19 cellular contexts compared by ENCODE assay signal in the genomic region with DNA sequence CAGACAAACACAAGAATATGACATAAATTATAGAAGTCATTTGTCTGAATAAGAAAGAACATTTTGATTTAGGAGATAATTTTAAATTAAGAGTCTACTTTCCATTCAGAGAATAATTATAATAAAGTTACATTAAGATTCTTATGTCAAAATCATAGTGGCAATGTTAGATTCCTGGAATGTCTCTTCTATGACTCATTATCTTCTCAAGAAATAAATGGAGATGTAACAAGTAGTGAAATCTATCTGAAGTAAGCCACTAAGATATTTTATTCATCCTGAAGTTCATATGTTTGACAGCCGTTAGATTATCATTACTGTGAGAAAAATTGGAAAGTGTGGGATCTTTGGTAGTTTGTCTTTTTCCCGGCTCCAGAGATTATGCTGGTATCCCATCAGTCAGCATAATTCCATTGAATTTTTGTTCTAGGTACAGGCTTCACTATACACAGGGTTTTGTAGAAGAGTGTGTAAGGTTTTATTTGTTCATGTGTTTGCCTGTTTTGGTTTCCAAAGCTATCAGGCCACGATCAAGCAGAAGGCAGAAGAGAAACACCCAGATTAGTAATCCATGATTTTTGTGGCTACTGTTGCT.
DNase-seq lines count a peak whose midpoint lies in the region; ATAC-seq, FAIRE-seq and TF ChIP-seq lines count a peak whose summit lies in the region.
"Had no signal": no experiment of that assay in that cellular context is flagged by ENCODE, and none has a peak within 500 bp of the region (broad histone marks: within the 10 kb centered on the region; RNA-seq: fewer than 3 reads in every experiment).

No MANE protein-coding gene starts in this region.

- no peak overlapping the region for H3K4me3 ChIP-seq in HepG2 (replicated peaks in 1 of 3; ENCODE audit: insufficient read depth in 1 of 3, low read depth in 2 of 3, low read length in 3 of 3)
- H3K4me3 ChIP-seq in right lobe of liver, result no peak overlapping the region
- no peak overlapping the region for H3K4me3 ChIP-seq in PC-3 (ENCODE audit: low read length)
- H3K4me3 ChIP-seq: K562, Peyer's patch, SK-N-MC had no signal

- no peaks in the 10 kb centered on the region for H3K9me2 ChIP-seq in PC-3 (replicated peaks; ENCODE audit: low read length)

- H3K27ac ChIP-seq in HepG2 (ENCODE audit: extremely low read length, insufficient read depth, low read length) (no peak overlapping the region), right lobe of liver (no peak overlapping the region), PC-3 (ENCODE audit: low read length) (no peak overlapping the region), foreskin keratinocyte (no peak overlapping the region)
- H3K27ac ChIP-seq: Peyer's patch, SK-N-MC had no signal

- TF ChIP-seq POLR2A in HepG2 (IDR thresholded peaks at IDR 0.05; ENCODE audit: insufficient read depth in 1 of 2, low read depth in 2 of 2, low read length in 2 of 2), result no peak
- TF ChIP-seq POLR2A in right lobe of liver (IDR thresholded peaks at IDR 0.05), result no peak

- in situ Hi-C loops in HepG2 (cut with HindIII; ENCODE audit: extremely low pct_ligation_motif_present, low pct_unique_long_range_greater_than_20kb), result no loop called here

- H3K9ac ChIP-seq in HepG2 (ENCODE audit: insufficient read depth, low read depth, low read length) (no peak overlapping the region), PC-3 (ENCODE audit: low read length) (no peak overlapping the region)

- H3K4me2 ChIP-seq in HepG2 (ENCODE audit: low read depth, low read length) (no peak overlapping the region), PC-3 (ENCODE audit: low read length) (no peak overlapping the region)

- TF ChIP-seq RAD21 in HepG2 (CRISPR knock-in tag; IDR thresholded peaks at IDR 0.05), result no peak

- no peaks in the 10 kb centered on the region for H3K36me3 ChIP-seq in HepG2 (replicated peaks in 1 of 2; ENCODE audit: control insufficient read depth in 1 of 2, insufficient read depth in 2 of 2, low read length in 2 of 2)
- no peaks in the 10 kb centered on the region for H3K36me3 ChIP-seq in right lobe of liver
- no peaks in the 10 kb centered on the region for H3K36me3 ChIP-seq in PC-3 (ENCODE audit: low read depth, low read length)
- H3K36me3 ChIP-seq: BE2C, Peyer's patch had no signal

- H3F3A ChIP-seq in PC-3 (ENCODE audit: low read length, unreplicated experiment), result no peaks in the 10 kb centered on the region

- H3K4me1 ChIP-seq in HepG2 (ENCODE audit: insufficient read depth, low read length) (no peaks in the 10 kb centered on the region), right lobe of liver (no peaks in the 10 kb centered on the region), PC-3 (ENCODE audit: insufficient read depth, low read length) (peaks cover 13% of the 10 kb centered on the region), foreskin keratinocyte (no peaks in the 10 kb centered on the region)
- H3K4me1 ChIP-seq: BE2C, Peyer's patch had no signal

- TF ChIP-seq CTCF in HepG2 (CRISPR knock-in tag; IDR thresholded peaks at IDR 0.05) (no peak), right lobe of liver (IDR thresholded peaks at IDR 0.05) (no peak), PC-3 (conservative IDR thresholded peaks at IDR 0.05; ENCODE audit: low read depth, low read length) (no peak), foreskin keratinocyte (conservative IDR thresholded peaks at IDR 0.05) (no peak)

- TF ChIP-seq EP300 in HepG2 (IDR thresholded peaks at IDR 0.05; ENCODE audit: low read depth in 2 of 2, low read length in 2 of 2), result no peak
- TF ChIP-seq EP300 in HepG2 (CRISPR knock-in tag; IDR thresholded peaks at IDR 0.05; ENCODE audit: borderline replicate concordance), result no peak

- FAIRE-seq in HepG2 (lab: Jason Lieb, UNC) (no peak), endometrium (lab: Jason Lieb, UNC) (peak; percentile 71)
- FAIRE-seq: K562 had no signal

- H3K27me3 ChIP-seq in HepG2 (ENCODE audit: control insufficient read depth in 1 of 2, insufficient read depth in 2 of 2, low read length in 2 of 2) (no peaks in the 10 kb centered on the region), right lobe of liver (no peaks in the 10 kb centered on the region), PC-3 (ENCODE audit: low read length) (no peaks in the 10 kb centered on the region), foreskin keratinocyte (no peaks in the 10 kb centered on the region)
- H3K27me3 ChIP-seq: BE2C, Peyer's patch had no signal

- 1% methylated on average over 3 of the region's 3 CpGs for WGBS in HepG2 (ENCODE audit: low lambda C conversion rate)
- WGBS in right lobe of liver (ENCODE audit: insufficient coverage, low coverage, low lambda C conversion rate, missing lambda C conversion rate), result 59% methylated on average over 3 of the region's 3 CpGs

- intact Hi-C loops in HepG2 (cut with micrococcal nuclease; ENCODE audit: unreplicated experiment), result no loop called here
- intact Hi-C loops in right lobe of liver (cut with DNase I), result no loop called here
- intact Hi-C loops in PC-3 (cut with micrococcal nuclease), result no loop called here

- no peaks in the 10 kb centered on the region for H3K79me2 ChIP-seq in HepG2 (ENCODE audit: insufficient read depth, low read length)
- H3K79me2 ChIP-seq in PC-3 (ENCODE audit: low read length), result no peaks in the 10 kb centered on the region

- H4K20me1 ChIP-seq in HepG2 (ENCODE audit: insufficient read depth, low read length) (no peaks in the 10 kb centered on the region), PC-3 (ENCODE audit: low read length) (no peaks in the 10 kb centered on the region)

- POLR2A ChIA-PET in HepG2 (lab: Yijun Ruan, JAX) (no interaction called here), PC-3 (lab: Charles Lee; ENCODE audit: unreplicated experiment) (no interaction called here)

- H2AFZ ChIP-seq in HepG2 (ENCODE audit: low read length), result no peak overlapping the region
- H2AFZ ChIP-seq in PC-3 (ENCODE audit: low read length), result no peak overlapping the region

- CTCF ChIA-PET in HepG2 (lab: Yijun Ruan, JAX; ENCODE audit: low intra/inter-chr PET ratio, low total read pairs) (no interaction called here), PC-3 (lab: Charles Lee) (no interaction called here)

- BruUV-seq in HepG2 (replicated peaks; lab: Mats Ljungman, UMichigan) (no TSS peak), PC-3 (replicated peaks; lab: Mats Ljungman, UMichigan) (no TSS peak)

- ATAC-seq in HepG2 (no peak), right lobe of liver (no peak), PC-3 (0 out of 2 replicates have a peak, but pooled peaks have one; percentile 53), HG02623 (IDR thresholded peaks at IDR 0.05; ENCODE audit: unreplicated experiment) (no peak), foreskin keratinocyte (no peak)
- ATAC-seq: K562 had no signal

- H3K9me3 ChIP-seq in HepG2 (ENCODE audit: low read length), result peaks cover 39% of the 10 kb centered on the region
- H3K9me3 ChIP-seq in right lobe of liver, result no peaks in the 10 kb centered on the region
- no peaks in the 10 kb centered on the region for H3K9me3 ChIP-seq in PC-3 (ENCODE audit: low read length)
- H3K9me3 ChIP-seq: BE2C, Peyer's patch had no signal

- DNase-seq in HepG2 (ENCODE audit: low spot score), result no peak
- no peak for DNase-seq in right lobe of liver
- DNase-seq in PC-3, result peak; percentile 28
- DNase-seq in foreskin keratinocyte, result no peak
- no peak for DNase-seq in NCI-H2196 (lab: John Stamatoyannopoulos, UW; ENCODE audit: unreplicated experiment)
- DNase-seq: BE2C, H7, NCI-H1092 treated with DMSO at 0.1 percent for 48 hours, NCI-H146, NCI-H2029 treated with DMSO at 0.1 percent for 48 hours, NCI-H345, NCI-H524 treated with DMSO at 0.1 percent for 48 hours, NCI-H82, Peyer's patch, SHP77 treated with DMSO at 0.1 percent for 48 hours had no signal

TF ChIP-seq in HepG2, 621 proteins besides CTCF, POLR2A, EP300 and RAD21:
- no peak for TF ChIP-seq MED8 (CRISPR knock-in tag; IDR thresholded peaks at IDR 0.05; ENCODE audit: insufficient replicate concordance)
- peak; percentile 60 to 66 for TF ChIP-seq MAFK (conservative IDR thresholded peaks at IDR 0.05 in 1 of 2, IDR thresholded peaks at IDR 0.05 in 1 of 2; ENCODE audit: low read length in 2 of 2)
- TF ChIP-seq, protein P1, sequence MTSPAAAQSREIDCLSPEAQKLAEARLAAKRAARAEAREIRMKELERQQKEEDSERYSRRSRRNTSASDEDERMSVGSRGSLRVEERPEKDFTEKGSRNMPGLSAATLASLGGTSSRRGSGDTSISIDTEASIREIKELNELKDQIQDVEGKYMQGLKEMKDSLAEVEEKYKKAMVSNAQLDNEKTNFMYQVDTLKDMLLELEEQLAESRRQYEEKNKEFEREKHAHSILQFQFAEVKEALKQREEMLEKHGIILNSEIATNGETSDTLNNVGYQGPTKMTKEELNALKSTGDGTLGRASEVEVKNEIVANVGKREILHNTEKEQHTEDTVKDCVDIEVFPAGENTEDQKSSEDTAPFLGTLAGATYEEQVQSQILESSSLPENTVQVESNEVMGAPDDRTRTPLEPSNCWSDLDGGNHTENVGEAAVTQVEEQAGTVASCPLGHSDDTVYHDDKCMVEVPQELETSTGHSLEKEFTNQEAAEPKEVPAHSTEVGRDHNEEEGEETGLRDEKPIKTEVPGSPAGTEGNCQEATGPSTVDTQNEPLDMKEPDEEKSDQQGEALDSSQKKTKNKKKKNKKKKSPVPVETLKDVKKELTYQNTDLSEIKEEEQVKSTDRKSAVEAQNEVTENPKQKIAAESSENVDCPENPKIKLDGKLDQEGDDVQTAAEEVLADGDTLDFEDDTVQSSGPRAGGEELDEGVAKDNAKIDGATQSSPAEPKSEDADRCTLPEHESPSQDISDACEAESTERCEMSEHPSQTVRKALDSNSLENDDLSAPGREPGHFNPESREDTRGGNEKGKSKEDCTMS (CRISPR knock-in tag; conservative IDR thresholded peaks at IDR 0.05), result no peak
- no peak for TF ChIP-seq SALL2 (CRISPR knock-in tag; IDR thresholded peaks at IDR 0.05)
- no peak for TF ChIP-seq ELF4 (CRISPR knock-in tag; IDR thresholded peaks at IDR 0.05; ENCODE audit: borderline replicate concordance)
- TF ChIP-seq NR2F6 (IDR thresholded peaks at IDR 0.05), result no peak
- TF ChIP-seq NR2F6 (CRISPR knock-in tag; IDR thresholded peaks at IDR 0.05), result no peak
- TF ChIP-seq YY1 (IDR thresholded peaks at IDR 0.05; ENCODE audit: insufficient read depth, insufficient replicate concordance, low read depth, low read length), result no peak
- TF ChIP-seq MAFF (IDR thresholded peaks at IDR 0.05; ENCODE audit: low read depth, low read length), result peak; percentile 50; the same call in 1 of the 2 replicates
